Comparison of ENCODE assay signal across 1 cellular context in genomic region chr1:95742591-95743089, GRCh38.
A peak's percentile ranks its signal among the peaks of the same experiment; 100 is the strongest.
TF ChIP-seq lines count a peak whose summit lies in the region.

No MANE protein-coding gene starts in this region.

TF ChIP-seq in GM12878, 131 proteins besides CTCF, POLR2A, EP300 and RAD21 (continued from another document):
- TF ChIP-seq MLLT1 (IDR thresholded peaks at IDR 0.05) (no peak), IKZF2 (IDR thresholded peaks at IDR 0.05) (no peak), E2F4 (IDR thresholded peaks at IDR 0.05; ENCODE audit: low read depth, low read length) (no peak), SRF (IDR thresholded peaks at IDR 0.05; ENCODE audit: low read depth in 2 of 2, low read length in 2 of 2) (no peak), MEF2B (IDR thresholded peaks at IDR 0.05; ENCODE audit: partially characterized antibody, poor library complexity, severe bottlenecking) (peak; percentile 61), KDM1A (IDR thresholded peaks at IDR 0.05; ENCODE audit: borderline replicate concordance) (no peak)
TF ChIP-seq in GM12878: peak in this region for 2.
